ENCODE assay signal across 1 cellular context in the genomic region with DNA sequence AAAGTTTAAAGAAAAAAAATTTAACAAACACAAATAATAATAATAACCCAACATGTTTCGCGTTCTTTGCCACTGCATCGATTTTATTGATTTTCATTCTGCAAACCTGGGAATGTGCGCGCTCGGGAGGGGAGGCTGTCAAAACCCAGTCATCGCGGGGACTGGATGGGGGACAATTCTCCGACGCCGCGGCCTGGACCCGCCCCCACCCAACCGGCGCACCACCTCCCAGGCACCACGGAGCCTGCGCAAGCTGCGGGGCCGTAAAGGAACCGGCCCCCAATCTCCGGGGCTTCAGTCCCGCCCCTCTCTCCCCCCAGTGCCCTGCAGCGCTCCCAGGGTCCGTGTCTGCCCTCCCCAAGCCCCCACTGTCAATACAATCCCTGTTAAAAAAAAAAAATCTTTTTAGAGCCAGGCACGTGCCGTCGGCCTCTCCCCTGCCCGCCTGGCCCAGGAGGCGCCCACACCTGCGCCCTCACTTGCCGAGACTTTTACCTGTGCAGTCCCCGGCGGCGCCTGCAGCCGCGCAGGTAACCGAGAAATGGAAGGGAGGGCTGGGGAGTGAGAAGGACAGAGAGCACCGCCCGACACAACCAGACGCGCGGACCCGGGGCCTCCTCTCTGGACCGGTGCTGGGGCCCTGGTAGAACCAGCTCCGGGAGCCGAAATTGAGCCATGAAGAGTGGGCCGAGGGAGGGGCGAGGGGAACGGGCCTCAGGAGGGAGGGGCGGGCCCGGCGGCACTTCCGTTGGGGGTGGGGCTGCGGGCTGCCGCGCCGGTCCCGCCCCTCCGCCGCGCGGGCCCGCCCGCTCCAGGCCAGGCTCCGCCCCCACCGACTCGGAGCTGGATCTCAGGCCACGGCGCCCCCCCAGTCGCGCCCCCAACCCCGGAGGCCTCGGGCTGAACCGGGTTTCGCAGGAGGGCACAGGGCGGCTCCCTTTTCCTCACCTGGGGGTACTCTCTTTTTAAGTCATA.
TF ChIP-seq lines count a peak whose summit lies in the region.

No MANE protein-coding gene starts in this region.

TF ChIP-seq in HepG2, 621 proteins besides CTCF, POLR2A, EP300 and RAD21 (continued from another document and continues in another):
- TF ChIP-seq, protein P1, sequence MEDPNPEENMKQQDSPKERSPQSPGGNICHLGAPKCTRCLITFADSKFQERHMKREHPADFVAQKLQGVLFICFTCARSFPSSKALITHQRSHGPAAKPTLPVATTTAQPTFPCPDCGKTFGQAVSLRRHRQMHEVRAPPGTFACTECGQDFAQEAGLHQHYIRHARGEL (CRISPR knock-in tag; IDR thresholded peaks at IDR 0.05): no peak
- TF ChIP-seq ZNF20 (CRISPR knock-in tag; IDR thresholded peaks at IDR 0.05) (no peak), NFE2L2 (IDR thresholded peaks at IDR 0.05; ENCODE audit: low read length) (no peak), MAFK (conservative IDR thresholded peaks at IDR 0.05 in 1 of 2, IDR thresholded peaks at IDR 0.05 in 1 of 2; ENCODE audit: low read length in 2 of 2) (no peak), ZNF589 (CRISPR knock-in tag; conservative IDR thresholded peaks at IDR 0.05) (0 out of 2 replicates have a peak, but pooled peaks have one; percentile 67), SP1 (IDR thresholded peaks at IDR 0.05) (no peak), SP1 (CRISPR knock-in tag; IDR thresholded peaks at IDR 0.05) (no peak), RBM22 (optimal IDR thresholded peaks at IDR 0.05; ENCODE audit: low read length) (no peak), CBX1 (IDR thresholded peaks at IDR 0.05; ENCODE audit: low read depth) (no peak), FLYWCH1 (CRISPR knock-in tag; IDR thresholded peaks at IDR 0.05) (no peak), ZNF652 (CRISPR knock-in tag; IDR thresholded peaks at IDR 0.05; ENCODE audit: borderline replicate concordance, low read depth) (no peak), WIZ (CRISPR knock-in tag; IDR thresholded peaks at IDR 0.05) (no peak), ZNF615 (CRISPR knock-in tag; IDR thresholded peaks at IDR 0.05; ENCODE audit: borderline replicate concordance) (no peak), ZBTB8A (CRISPR knock-in tag; IDR thresholded peaks at IDR 0.05; ENCODE audit: borderline replicate concordance, low read depth) (no peak), PAWR (CRISPR knock-in tag; IDR thresholded peaks at IDR 0.05; ENCODE audit: borderline replicate concordance) (no peak), NKX3-1 (CRISPR knock-in tag; IDR thresholded peaks at IDR 0.05) (0 out of 2 replicates have a peak, but pooled peaks have one; percentile 11), IKZF1 (IDR thresholded peaks at IDR 0.05) (no peak), HMGA1 (CRISPR knock-in tag; conservative IDR thresholded peaks at IDR 0.05) (no peak), ZNF816 (CRISPR knock-in tag; IDR thresholded peaks at IDR 0.05; ENCODE audit: borderline replicate concordance) (no peak), ZNF768 (CRISPR knock-in tag; IDR thresholded peaks at IDR 0.05) (no peak; the same call in 1 of the 2 replicates), ZNF776 (CRISPR knock-in tag; IDR thresholded peaks at IDR 0.05) (no peak), PRPF4 (IDR thresholded peaks at IDR 0.05; ENCODE audit: low read depth, low read length, poor library complexity, severe bottlenecking) (no peak), ZNF138 (CRISPR knock-in tag; IDR thresholded peaks at IDR 0.05; ENCODE audit: low read depth) (no peak), ZNF260 (CRISPR knock-in tag; IDR thresholded peaks at IDR 0.05; ENCODE audit: borderline replicate concordance, low read depth) (no peak), ZNF552 (CRISPR knock-in tag; IDR thresholded peaks at IDR 0.05; ENCODE audit: borderline replicate concordance) (peak; percentile 31; the same call in 1 of the 2 replicates), HOXA7 (CRISPR knock-in tag; IDR thresholded peaks at IDR 0.05) (no peak), ZNF607 (CRISPR knock-in tag; IDR thresholded peaks at IDR 0.05; ENCODE audit: borderline replicate concordance) (peak; percentile 77; the same call in 1 of the 2 replicates), HNF4G (IDR thresholded peaks at IDR 0.05; ENCODE audit: borderline replicate concordance, low read depth, low read length) (no peak), HNF4G (CRISPR knock-in tag; IDR thresholded peaks at IDR 0.05; ENCODE audit: borderline replicate concordance, low read depth) (no peak), ATM (IDR thresholded peaks at IDR 0.05; ENCODE audit: borderline replicate concordance) (no peak), FOXK2 (IDR thresholded peaks at IDR 0.05) (no peak)
- TF ChIP-seq, protein P2, sequence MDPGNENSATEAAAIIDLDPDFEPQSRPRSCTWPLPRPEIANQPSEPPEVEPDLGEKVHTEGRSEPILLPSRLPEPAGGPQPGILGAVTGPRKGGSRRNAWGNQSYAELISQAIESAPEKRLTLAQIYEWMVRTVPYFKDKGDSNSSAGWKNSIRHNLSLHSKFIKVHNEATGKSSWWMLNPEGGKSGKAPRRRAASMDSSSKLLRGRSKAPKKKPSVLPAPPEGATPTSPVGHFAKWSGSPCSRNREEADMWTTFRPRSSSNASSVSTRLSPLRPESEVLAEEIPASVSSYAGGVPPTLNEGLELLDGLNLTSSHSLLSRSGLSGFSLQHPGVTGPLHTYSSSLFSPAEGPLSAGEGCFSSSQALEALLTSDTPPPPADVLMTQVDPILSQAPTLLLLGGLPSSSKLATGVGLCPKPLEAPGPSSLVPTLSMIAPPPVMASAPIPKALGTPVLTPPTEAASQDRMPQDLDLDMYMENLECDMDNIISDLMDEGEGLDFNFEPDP (CRISPR knock-in tag; conservative IDR thresholded peaks at IDR 0.05): no peak
- TF ChIP-seq, protein P3, sequence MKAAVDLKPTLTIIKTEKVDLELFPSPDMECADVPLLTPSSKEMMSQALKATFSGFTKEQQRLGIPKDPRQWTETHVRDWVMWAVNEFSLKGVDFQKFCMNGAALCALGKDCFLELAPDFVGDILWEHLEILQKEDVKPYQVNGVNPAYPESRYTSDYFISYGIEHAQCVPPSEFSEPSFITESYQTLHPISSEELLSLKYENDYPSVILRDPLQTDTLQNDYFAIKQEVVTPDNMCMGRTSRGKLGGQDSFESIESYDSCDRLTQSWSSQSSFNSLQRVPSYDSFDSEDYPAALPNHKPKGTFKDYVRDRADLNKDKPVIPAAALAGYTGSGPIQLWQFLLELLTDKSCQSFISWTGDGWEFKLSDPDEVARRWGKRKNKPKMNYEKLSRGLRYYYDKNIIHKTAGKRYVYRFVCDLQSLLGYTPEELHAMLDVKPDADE (CRISPR knock-in tag; IDR thresholded peaks at IDR 0.05): no peak
- TF ChIP-seq, protein P4, sequence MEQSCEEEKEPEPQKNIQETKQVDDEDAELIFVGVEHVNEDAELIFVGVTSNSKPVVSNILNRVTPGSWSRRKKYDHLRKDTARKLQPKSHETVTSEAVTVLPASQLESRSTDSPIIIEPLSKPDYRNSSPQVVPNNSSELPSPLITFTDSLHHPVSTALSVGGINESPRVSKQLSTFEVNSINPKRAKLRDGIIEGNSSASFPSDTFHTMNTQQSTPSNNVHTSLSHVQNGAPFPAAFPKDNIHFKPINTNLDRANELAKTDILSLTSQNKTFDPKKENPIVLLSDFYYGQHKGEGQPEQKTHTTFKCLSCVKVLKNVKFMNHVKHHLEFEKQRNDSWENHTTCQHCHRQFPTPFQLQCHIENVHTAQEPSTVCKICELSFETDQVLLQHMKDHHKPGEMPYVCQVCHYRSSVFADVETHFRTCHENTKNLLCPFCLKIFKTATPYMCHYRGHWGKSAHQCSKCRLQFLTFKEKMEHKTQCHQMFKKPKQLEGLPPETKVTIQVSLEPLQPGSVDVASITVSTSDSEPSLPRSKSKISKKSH (CRISPR knock-in tag; IDR thresholded peaks at IDR 0.05; ENCODE audit: borderline replicate concordance): no peak
- TF ChIP-seq, protein P5, sequence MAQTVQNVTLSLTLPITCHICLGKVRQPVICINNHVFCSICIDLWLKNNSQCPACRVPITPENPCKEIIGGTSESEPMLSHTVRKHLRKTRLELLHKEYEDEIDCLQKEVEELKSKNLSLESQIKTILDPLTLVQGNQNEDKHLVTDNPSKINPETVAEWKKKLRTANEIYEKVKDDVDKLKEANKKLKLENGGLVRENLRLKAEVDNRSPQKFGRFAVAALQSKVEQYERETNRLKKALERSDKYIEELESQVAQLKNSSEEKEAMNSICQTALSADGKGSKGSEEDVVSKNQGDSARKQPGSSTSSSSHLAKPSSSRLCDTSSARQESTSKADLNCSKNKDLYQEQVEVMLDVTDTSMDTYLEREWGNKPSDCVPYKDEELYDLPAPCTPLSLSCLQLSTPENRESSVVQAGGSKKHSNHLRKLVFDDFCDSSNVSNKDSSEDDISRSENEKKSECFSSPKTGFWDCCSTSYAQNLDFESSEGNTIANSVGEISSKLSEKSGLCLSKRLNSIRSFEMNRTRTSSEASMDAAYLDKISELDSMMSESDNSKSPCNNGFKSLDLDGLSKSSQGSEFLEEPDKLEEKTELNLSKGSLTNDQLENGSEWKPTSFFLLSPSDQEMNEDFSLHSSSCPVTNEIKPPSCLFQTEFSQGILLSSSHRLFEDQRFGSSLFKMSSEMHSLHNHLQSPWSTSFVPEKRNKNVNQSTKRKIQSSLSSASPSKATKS (CRISPR knock-in tag; IDR thresholded peaks at IDR 0.05): 0 out of 2 replicates have a peak, but pooled peaks have one; percentile 42
- TF ChIP-seq, protein P6, sequence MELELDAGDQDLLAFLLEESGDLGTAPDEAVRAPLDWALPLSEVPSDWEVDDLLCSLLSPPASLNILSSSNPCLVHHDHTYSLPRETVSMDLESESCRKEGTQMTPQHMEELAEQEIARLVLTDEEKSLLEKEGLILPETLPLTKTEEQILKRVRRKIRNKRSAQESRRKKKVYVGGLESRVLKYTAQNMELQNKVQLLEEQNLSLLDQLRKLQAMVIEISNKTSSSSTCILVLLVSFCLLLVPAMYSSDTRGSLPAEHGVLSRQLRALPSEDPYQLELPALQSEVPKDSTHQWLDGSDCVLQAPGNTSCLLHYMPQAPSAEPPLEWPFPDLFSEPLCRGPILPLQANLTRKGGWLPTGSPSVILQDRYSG (CRISPR knock-in tag; IDR thresholded peaks at IDR 0.05): 0 out of 2 replicates have a peak, but pooled peaks have one; percentile 35
- TF ChIP-seq, protein P7, sequence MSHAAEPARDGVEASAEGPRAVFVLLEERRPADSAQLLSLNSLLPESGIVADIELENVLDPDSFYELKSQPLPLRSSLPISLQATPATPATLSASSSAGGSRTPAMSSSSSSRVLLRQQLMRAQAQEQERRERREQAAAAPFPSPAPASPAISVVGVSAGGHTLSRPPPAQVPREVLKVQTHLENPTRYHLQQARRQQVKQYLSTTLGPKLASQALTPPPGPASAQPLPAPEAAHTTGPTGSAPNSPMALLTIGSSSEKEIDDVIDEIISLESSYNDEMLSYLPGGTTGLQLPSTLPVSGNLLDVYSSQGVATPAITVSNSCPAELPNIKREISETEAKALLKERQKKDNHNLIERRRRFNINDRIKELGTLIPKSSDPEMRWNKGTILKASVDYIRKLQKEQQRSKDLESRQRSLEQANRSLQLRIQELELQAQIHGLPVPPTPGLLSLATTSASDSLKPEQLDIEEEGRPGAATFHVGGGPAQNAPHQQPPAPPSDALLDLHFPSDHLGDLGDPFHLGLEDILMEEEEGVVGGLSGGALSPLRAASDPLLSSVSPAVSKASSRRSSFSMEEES (CRISPR knock-in tag; IDR thresholded peaks at IDR 0.05): no peak
- TF ChIP-seq, protein P8, sequence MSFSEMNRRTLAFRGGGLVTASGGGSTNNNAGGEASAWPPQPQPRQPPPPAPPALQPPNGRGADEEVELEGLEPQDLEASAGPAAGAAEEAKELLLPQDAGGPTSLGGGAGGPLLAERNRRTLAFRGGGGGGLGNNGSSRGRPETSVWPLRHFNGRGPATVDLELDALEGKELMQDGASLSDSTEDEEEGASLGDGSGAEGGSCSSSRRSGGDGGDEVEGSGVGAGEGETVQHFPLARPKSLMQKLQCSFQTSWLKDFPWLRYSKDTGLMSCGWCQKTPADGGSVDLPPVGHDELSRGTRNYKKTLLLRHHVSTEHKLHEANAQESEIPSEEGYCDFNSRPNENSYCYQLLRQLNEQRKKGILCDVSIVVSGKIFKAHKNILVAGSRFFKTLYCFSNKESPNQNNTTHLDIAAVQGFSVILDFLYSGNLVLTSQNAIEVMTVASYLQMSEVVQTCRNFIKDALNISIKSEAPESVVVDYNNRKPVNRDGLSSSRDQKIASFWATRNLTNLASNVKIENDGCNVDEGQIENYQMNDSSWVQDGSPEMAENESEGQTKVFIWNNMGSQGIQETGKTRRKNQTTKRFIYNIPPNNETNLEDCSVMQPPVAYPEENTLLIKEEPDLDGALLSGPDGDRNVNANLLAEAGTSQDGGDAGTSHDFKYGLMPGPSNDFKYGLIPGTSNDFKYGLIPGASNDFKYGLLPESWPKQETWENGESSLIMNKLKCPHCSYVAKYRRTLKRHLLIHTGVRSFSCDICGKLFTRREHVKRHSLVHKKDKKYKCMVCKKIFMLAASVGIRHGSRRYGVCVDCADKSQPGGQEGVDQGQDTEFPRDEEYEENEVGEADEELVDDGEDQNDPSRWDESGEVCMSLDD (CRISPR knock-in tag; IDR thresholded peaks at IDR 0.05; ENCODE audit: borderline replicate concordance): no peak
- TF ChIP-seq, protein P9, sequence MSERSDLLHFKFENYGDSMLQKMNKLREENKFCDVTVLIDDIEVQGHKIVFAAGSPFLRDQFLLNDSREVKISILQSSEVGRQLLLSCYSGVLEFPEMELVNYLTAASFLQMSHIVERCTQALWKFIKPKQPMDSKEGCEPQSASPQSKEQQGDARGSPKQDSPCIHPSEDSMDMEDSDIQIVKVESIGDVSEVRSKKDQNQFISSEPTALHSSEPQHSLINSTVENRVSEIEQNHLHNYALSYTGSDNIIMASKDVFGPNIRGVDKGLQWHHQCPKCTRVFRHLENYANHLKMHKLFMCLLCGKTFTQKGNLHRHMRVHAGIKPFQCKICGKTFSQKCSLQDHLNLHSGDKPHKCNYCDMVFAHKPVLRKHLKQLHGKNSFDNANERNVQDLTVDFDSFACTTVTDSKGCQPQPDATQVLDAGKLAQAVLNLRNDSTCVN (CRISPR knock-in tag; IDR thresholded peaks at IDR 0.05; ENCODE audit: borderline replicate concordance): no peak
- TF ChIP-seq, protein P10, sequence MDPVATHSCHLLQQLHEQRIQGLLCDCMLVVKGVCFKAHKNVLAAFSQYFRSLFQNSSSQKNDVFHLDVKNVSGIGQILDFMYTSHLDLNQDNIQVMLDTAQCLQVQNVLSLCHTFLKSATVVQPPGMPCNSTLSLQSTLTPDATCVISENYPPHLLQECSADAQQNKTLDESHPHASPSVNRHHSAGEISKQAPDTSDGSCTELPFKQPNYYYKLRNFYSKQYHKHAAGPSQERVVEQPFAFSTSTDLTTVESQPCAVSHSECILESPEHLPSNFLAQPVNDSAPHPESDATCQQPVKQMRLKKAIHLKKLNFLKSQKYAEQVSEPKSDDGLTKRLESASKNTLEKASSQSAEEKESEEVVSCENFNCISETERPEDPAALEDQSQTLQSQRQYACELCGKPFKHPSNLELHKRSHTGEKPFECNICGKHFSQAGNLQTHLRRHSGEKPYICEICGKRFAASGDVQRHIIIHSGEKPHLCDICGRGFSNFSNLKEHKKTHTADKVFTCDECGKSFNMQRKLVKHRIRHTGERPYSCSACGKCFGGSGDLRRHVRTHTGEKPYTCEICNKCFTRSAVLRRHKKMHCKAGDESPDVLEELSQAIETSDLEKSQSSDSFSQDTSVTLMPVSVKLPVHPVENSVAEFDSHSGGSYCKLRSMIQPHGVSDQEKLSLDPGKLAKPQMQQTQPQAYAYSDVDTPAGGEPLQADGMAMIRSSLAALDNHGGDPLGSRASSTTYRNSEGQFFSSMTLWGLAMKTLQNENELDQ (CRISPR knock-in tag; IDR thresholded peaks at IDR 0.05; ENCODE audit: borderline replicate concordance): no peak
- TF ChIP-seq, protein P11, sequence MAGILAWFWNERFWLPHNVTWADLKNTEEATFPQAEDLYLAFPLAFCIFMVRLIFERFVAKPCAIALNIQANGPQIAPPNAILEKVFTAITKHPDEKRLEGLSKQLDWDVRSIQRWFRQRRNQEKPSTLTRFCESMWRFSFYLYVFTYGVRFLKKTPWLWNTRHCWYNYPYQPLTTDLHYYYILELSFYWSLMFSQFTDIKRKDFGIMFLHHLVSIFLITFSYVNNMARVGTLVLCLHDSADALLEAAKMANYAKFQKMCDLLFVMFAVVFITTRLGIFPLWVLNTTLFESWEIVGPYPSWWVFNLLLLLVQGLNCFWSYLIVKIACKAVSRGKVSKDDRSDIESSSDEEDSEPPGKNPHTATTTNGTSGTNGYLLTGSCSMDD (CRISPR knock-in tag; IDR thresholded peaks at IDR 0.05): no peak
